In genomic region chr17:76471498-76472257, GRCh38 we compare ENCODE assay signal across 33 cellular contexts. TPM values are rescaled to one million over a fixed set of nuclear protein-coding genes. Genes with fewer than 3 reads are reported as not detected.
"Had no signal": no experiment of that assay in that cellular context is flagged by ENCODE, and none has a peak within 500 bp of the region (broad histone marks: within the 10 kb centered on the region; RNA-seq: fewer than 3 reads in every experiment).

No MANE protein-coding gene starts in this region.

- FAIRE-seq: pancreas, small intestine had no signal

- H3K27ac ChIP-seq: ascending aorta, cardiac muscle cell, esophagus muscularis mucosa, foreskin keratinocyte, heart right ventricle, left lung, neutrophil, pancreas, psoas muscle, sigmoid colon, stomach, thyroid gland, upper lobe of left lung, vagina had no signal

- H3K27ac Mint-ChIP-seq: activated naive CD4-positive, alpha-beta T cell treated with anti-CD3 and anti-CD28 coated beads, Interleukin-2, amount 10 ng/mL, durations not matched to agents 7 days and 5 days; activated naive CD8-positive, alpha-beta T cell treated with anti-CD3 and anti-CD28 coated beads, Interleukin-2, amount 10 ng/mL, durations not matched to agents 7 days and 5 days; T-cell had no signal

- H3K4me1 Mint-ChIP-seq: activated naive CD4-positive, alpha-beta T cell treated with anti-CD3 and anti-CD28 coated beads, Interleukin-2, amount 10 ng/mL, durations not matched to agents 7 days and 5 days; activated naive CD8-positive, alpha-beta T cell treated with anti-CD3 and anti-CD28 coated beads, Interleukin-2, amount 10 ng/mL, durations not matched to agents 7 days and 5 days; T-cell had no signal

- H3K4me3 Mint-ChIP-seq: activated naive CD4-positive, alpha-beta T cell treated with anti-CD3 and anti-CD28 coated beads, Interleukin-2, amount 10 ng/mL, durations not matched to agents 7 days and 5 days; activated naive CD8-positive, alpha-beta T cell treated with anti-CD3 and anti-CD28 coated beads, Interleukin-2, amount 10 ng/mL, durations not matched to agents 7 days and 5 days; brain; natural killer cell treated with Interleukin-12 subunit alpha and Interleukin-12 subunit beta and Interleukin-15 and Interleukin-18, amount 100 ng/mL, for 72 hours; stimulated activated memory B cell treated with anti-CD40 and anti-IgM and Interleukin-4, amounts not matched to agents 10 μg/mL and 1 μg/mL and 100 μg/mL, for 72 hours; T-cell had no signal

- H3K27me3 Mint-ChIP-seq: activated naive CD4-positive, alpha-beta T cell treated with anti-CD3 and anti-CD28 coated beads, Interleukin-2, amount 10 ng/mL, durations not matched to agents 7 days and 5 days; activated naive CD8-positive, alpha-beta T cell treated with anti-CD3 and anti-CD28 coated beads, Interleukin-2, amount 10 ng/mL, durations not matched to agents 7 days and 5 days; natural killer cell treated with Interleukin-12 subunit alpha and Interleukin-12 subunit beta and Interleukin-15 and Interleukin-18, amount 100 ng/mL, for 72 hours; stimulated activated memory B cell treated with anti-CD40 and anti-IgM and Interleukin-4, amounts not matched to agents 10 μg/mL and 1 μg/mL and 100 μg/mL, for 72 hours; T-cell had no signal

- H3K36me3 Mint-ChIP-seq: brain; natural killer cell treated with Interleukin-12 subunit alpha and Interleukin-12 subunit beta and Interleukin-15 and Interleukin-18, amount 100 ng/mL, for 72 hours had no signal

- H3K4me3 ChIP-seq: ascending aorta, cardiac muscle cell, esophagus muscularis mucosa, heart right ventricle, left lung, mucosa of descending colon, pancreas, psoas muscle, sigmoid colon, stomach, thyroid gland, upper lobe of left lung, vagina had no signal

- DNase-seq: activated CD4-positive, alpha-beta T cell treated with anti-CD3 and anti-CD28 coated beads for 4 hours; activated CD4-positive, alpha-beta T cell treated with anti-CD3 and anti-CD28 coated beads, Interleukin-2, amount 50 U/mL, for 4 hours; activated CD4-positive, CD25-positive, alpha-beta regulatory T cell; activated gamma-delta T cell; activated naive CD4-positive, alpha-beta T cell treated with anti-CD3 and anti-CD28 coated beads, Interleukin-2, amount 10 ng/mL, durations not matched to agents 7 days and 5 days; activated naive CD8-positive, alpha-beta T cell treated with anti-CD3 and anti-CD28 coated beads, Interleukin-2, amount 10 ng/mL, durations not matched to agents 7 days and 5 days; cortex of kidney; foreskin keratinocyte; heart right ventricle; kidney glomerular epithelial cell; psoas muscle; sigmoid colon; small intestine; stimulated activated CD4-positive, alpha-beta T cell treated with anti-CD3 and anti-CD28 coated beads, Interleukin-4, amount 100 ng/mL, for 24 hours; stomach; T-cell; thyroid gland had no signal

- H3K9me3 ChIP-seq: ascending aorta, esophagus muscularis mucosa, heart right ventricle, left lung, mucosa of descending colon, neutrophil, pancreas, psoas muscle, sigmoid colon, stomach, thyroid gland, upper lobe of left lung, vagina had no signal

- H3K9me3 Mint-ChIP-seq: activated naive CD4-positive, alpha-beta T cell treated with anti-CD3 and anti-CD28 coated beads, Interleukin-2, amount 10 ng/mL, durations not matched to agents 7 days and 5 days; activated naive CD8-positive, alpha-beta T cell treated with anti-CD3 and anti-CD28 coated beads, Interleukin-2, amount 10 ng/mL, durations not matched to agents 7 days and 5 days; natural killer cell treated with Interleukin-12 subunit alpha and Interleukin-12 subunit beta and Interleukin-15 and Interleukin-18, amount 100 ng/mL, for 72 hours; stimulated activated memory B cell treated with anti-CD40 and anti-IgM and Interleukin-4, amounts not matched to agents 10 μg/mL and 1 μg/mL and 100 μg/mL, for 72 hours; T-cell had no signal

- ATAC-seq: foreskin keratinocyte; heart right ventricle; left lung; mucosa of descending colon; natural killer cell treated with Interleukin-12 subunit alpha and Interleukin-12 subunit beta and Interleukin-15 and Interleukin-18, amount 100 ng/mL, for 72 hours; pancreas; psoas muscle; stimulated activated memory B cell treated with anti-CD40 and anti-IgM and Interleukin-4, amounts not matched to agents 10 μg/mL and 1 μg/mL and 100 μg/mL, for 72 hours; T-cell had no signal

- H3K36me3 ChIP-seq: cardiac muscle cell had no signal

- H3K27me3 ChIP-seq: ascending aorta, cardiac muscle cell, esophagus muscularis mucosa, foreskin keratinocyte, heart right ventricle, left lung, neutrophil, pancreas, sigmoid colon, stomach, thyroid gland, upper lobe of left lung, vagina had no signal

- H3K4me1 ChIP-seq: ascending aorta, esophagus muscularis mucosa, foreskin keratinocyte, left lung, pancreas, psoas muscle, sigmoid colon, stomach, thyroid gland, upper lobe of left lung, vagina had no signal

RNA-seq across cellular contexts. Expression of gene AANAT, which starts 4.3 kb away (rescaled TPM):
- total RNA-seq: activated naive CD8-positive, alpha-beta T cell treated with anti-CD3 and anti-CD28 coated beads, Interleukin-2, amount 10 ng/mL, durations not matched to agents 7 days and 5 days; ascending aorta; esophagus muscularis mucosa; foreskin keratinocyte; left lung; lung microvascular endothelial cell; mesenteric fat pad; mucosa of descending colon; myocyte; psoas muscle; sigmoid colon; stomach; T-cell; T-helper 2 cell treated with Interferon-gamma antibody and Interleukin-4, amounts not matched to agents 100 ng/mL and 5 ng/mL, for 36 hours; upper lobe of left lung; vagina had no signal
- polyA plus RNA-seq: foreskin keratinocyte, small intestine had no signal
